Comparison of ENCODE assay signal across 25 cellular contexts in the genomic region with DNA sequence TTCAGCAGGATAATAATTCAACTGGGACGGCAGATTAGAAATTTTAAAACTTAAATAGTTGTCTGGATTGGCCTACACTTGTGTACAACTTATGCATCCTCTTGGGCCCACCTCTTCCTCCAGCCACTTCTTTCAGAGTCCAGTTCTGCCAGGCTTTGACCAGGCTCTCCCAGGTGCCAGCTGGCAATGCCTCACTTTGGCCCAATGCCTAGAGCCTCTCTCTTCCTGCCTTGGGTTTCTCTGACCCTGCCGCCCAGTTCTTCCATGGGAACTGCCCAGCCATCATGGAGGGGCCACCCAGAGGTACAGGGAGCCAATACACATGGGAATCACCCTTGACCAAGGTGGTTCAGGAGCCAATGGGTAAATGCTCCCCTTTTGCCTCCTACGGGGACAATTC.
DNase-seq lines count a peak whose midpoint lies in the region; ATAC-seq and TF ChIP-seq lines count a peak whose summit lies in the region.
"Had no signal": no experiment of that assay in that cellular context is flagged by ENCODE, and none has a peak within 500 bp of the region (broad histone marks: within the 10 kb centered on the region; RNA-seq: fewer than 3 reads in every experiment).

No MANE protein-coding gene starts in this region.

- H3K79me2 ChIP-seq in PC-3 (ENCODE audit: low read length) = no peaks in the 10 kb centered on the region

- no peak overlapping the region for H2AFZ ChIP-seq in PC-3 (ENCODE audit: low read length)

- H3K9me2 ChIP-seq in PC-3 (replicated peaks; ENCODE audit: low read length) = no peaks in the 10 kb centered on the region

- TF ChIP-seq CTCF in LNCaP clone FGC (IDR thresholded peaks at IDR 0.05; ENCODE audit: control insufficient read depth, extremely low read depth, insufficient read depth) (no peak), PC-3 (conservative IDR thresholded peaks at IDR 0.05; ENCODE audit: low read depth, low read length) (no peak), thoracic aorta (IDR thresholded peaks at IDR 0.05) (no peak)

- CTCF ChIA-PET in PC-3 (lab: Charles Lee) = no interaction called here

- H3K4me3 ChIP-seq in LNCaP clone FGC (ENCODE audit: low read depth, low read length) (no peak overlapping the region), PC-3 (ENCODE audit: low read length) (no peak overlapping the region), right cardiac atrium (ENCODE audit: low read length) (no peak overlapping the region), thoracic aorta (no peak overlapping the region)
- H3K4me3 ChIP-seq in effector memory CD4-positive, alpha-beta T cell (ENCODE audit: insufficient read depth, low read depth, low read length, poor library complexity, severe bottlenecking) = no peak overlapping the region
- H3K4me3 ChIP-seq: cardiac muscle cell, dorsolateral prefrontal cortex, HAP-1, lung, sigmoid colon, tibial nerve had no signal

- no peak overlapping the region for H3K4me2 ChIP-seq in PC-3 (ENCODE audit: low read length)

- H3K4me1 ChIP-seq in PC-3 (ENCODE audit: insufficient read depth, low read length) = peaks cover 40% of the 10 kb centered on the region
- peaks cover 5% of the 10 kb centered on the region for H3K4me1 ChIP-seq in right cardiac atrium (ENCODE audit: control insufficient read depth, insufficient read depth, low read length)
- H3K4me1 ChIP-seq in thoracic aorta (ENCODE audit: control insufficient read depth in 1 of 2, low read depth in 2 of 2) = peaks cover 25 to 42% of the 10 kb centered on the region in 2 donors
- H3K4me1 ChIP-seq in effector memory CD4-positive, alpha-beta T cell (ENCODE audit: control insufficient read depth, insufficient read depth, low read length, poor library complexity, severe bottlenecking) = no peaks in the 10 kb centered on the region

- 49% methylated on average over 3 of the region's 3 CpGs for WGBS in right cardiac atrium

- H3F3A ChIP-seq in PC-3 (ENCODE audit: low read length, unreplicated experiment) = no peaks in the 10 kb centered on the region

- H3K36me3 ChIP-seq in PC-3 (ENCODE audit: low read depth, low read length) (no peaks in the 10 kb centered on the region), thoracic aorta (no peaks in the 10 kb centered on the region)
- H3K36me3 ChIP-seq in effector memory CD4-positive, alpha-beta T cell (ENCODE audit: control insufficient read depth, insufficient read depth, low read length) = no peaks in the 10 kb centered on the region
- H3K36me3 ChIP-seq: cardiac muscle cell, HAP-1, sigmoid colon, tibial nerve had no signal

- POLR2A ChIA-PET in PC-3 (lab: Charles Lee; ENCODE audit: unreplicated experiment) = no interaction called here

- DNase-seq in LNCaP clone FGC (ENCODE audit: low read depth) = peak; percentile 40
- peak; percentile 39 for DNase-seq in PC-3
- peak in 2 of 3 donors; percentile 59 to 77 for DNase-seq in right cardiac atrium
- DNase-seq in thoracic aorta (ENCODE audit: low spot score) = no peak
- DNase-seq in NCI-H2081 (lab: John Stamatoyannopoulos, UW) = no peak
- no peak for DNase-seq in effector memory CD4-positive, alpha-beta T cell
- DNase-seq in activated naive CD4-positive, alpha-beta T cell treated with anti-CD3 and anti-CD28 coated beads, Interleukin-2, amount 50 U/mL, for 16 hours = no peak
- DNase-seq: activated CD4-positive, alpha-beta T cell treated with anti-CD3 and anti-CD28 coated beads, Interleukin-2, amount 50 U/mL, for 4 hours; activated gamma-delta T cell; hippocampal formation; Karpas-422; NCI-H1417; NCI-H2171; NCI-H526 treated with DMSO at 0.1 percent for 48 hours; occipital lobe; OCI-M1; SIG-M5; sigmoid colon had no signal

- no peak overlapping the region for H3K9ac ChIP-seq in PC-3 (ENCODE audit: low read length)

- no peaks in the 10 kb centered on the region for H3K9me3 ChIP-seq in PC-3 (ENCODE audit: low read length)
- no peaks in the 10 kb centered on the region for H3K9me3 ChIP-seq in right cardiac atrium (ENCODE audit: control insufficient read depth, low read length)
- no peaks in the 10 kb centered on the region for H3K9me3 ChIP-seq in thoracic aorta
- no peaks in the 10 kb centered on the region for H3K9me3 ChIP-seq in effector memory CD4-positive, alpha-beta T cell (ENCODE audit: control insufficient read depth, low read length)
- H3K9me3 ChIP-seq: HAP-1, sigmoid colon, tibial nerve had no signal

- H3K27ac ChIP-seq in PC-3 (ENCODE audit: low read length) = no peak overlapping the region
- peak overlapping the region; percentile 23 for H3K27ac ChIP-seq in right cardiac atrium (ENCODE audit: low read length)
- H3K27ac ChIP-seq in thoracic aorta = peak overlapping the region; percentile 39 to 49
- H3K27ac ChIP-seq in effector memory CD4-positive, alpha-beta T cell (ENCODE audit: insufficient read depth, low read length, poor library complexity, severe bottlenecking) = no peak overlapping the region
- H3K27ac ChIP-seq: cardiac muscle cell, dorsolateral prefrontal cortex, epithelial cell of prostate, sigmoid colon, tibial nerve had no signal

- no peak for ATAC-seq in PC-3
- ATAC-seq in right cardiac atrium = no peak
- ATAC-seq in thoracic aorta (ENCODE audit: insufficient number of reproducible peaks, low FRiP score, low read depth) = no peak
- ATAC-seq: stimulated activated memory B cell treated with anti-CD40 and anti-IgM and Interleukin-4, amounts not matched to agents 10 μg/mL and 1 μg/mL and 100 μg/mL, for 72 hours had no signal

- no TSS peak for BruUV-seq in PC-3 (replicated peaks; lab: Mats Ljungman, UMichigan)

- intact Hi-C loops in PC-3 (cut with micrococcal nuclease) (no loop called here), right cardiac atrium (cut with DNase I) (loop anchor here in 1 of 4 donors (10.0 kb wide), 1 partner anchor 61 kb away; no protein-coding TSS in a partner anchor)

- H3K27me3 ChIP-seq in PC-3 (ENCODE audit: low read length) (no peaks in the 10 kb centered on the region), right cardiac atrium (ENCODE audit: control insufficient read depth, insufficient read depth) (no peaks in the 10 kb centered on the region), thoracic aorta (replicated peaks; ENCODE audit: insufficient read depth) (no peaks in the 10 kb centered on the region)
- H3K27me3 ChIP-seq in effector memory CD4-positive, alpha-beta T cell (replicated peaks; ENCODE audit: control insufficient read depth, insufficient read depth, low read length, poor library complexity, severe bottlenecking) = no peaks in the 10 kb centered on the region
- H3K27me3 ChIP-seq: cardiac muscle cell, sigmoid colon, tibial nerve had no signal

- no peaks in the 10 kb centered on the region for H4K20me1 ChIP-seq in PC-3 (ENCODE audit: low read length)

Comparison
In these comparisons a context has a peak if more than half of its experiments do, and no peak if none do; other contexts are left out.
1. DNase-seq: peak in LNCaP clone FGC (single experiment), PC-3 (single experiment) and right cardiac atrium (2 of 3); none in thoracic aorta (single experiment), NCI-H2081 (0 of 2), effector memory CD4-positive, alpha-beta T cell (0 of 3) and activated naive CD4-positive, alpha-beta T cell treated with anti-CD3 and anti-CD28 coated beads, Interleukin-2, amount 50 U/mL, for 16 hours (single experiment).
2. H3K27ac ChIP-seq: peak in right cardiac atrium (single experiment) and thoracic aorta (2 of 2); none in PC-3 (single experiment) and effector memory CD4-positive, alpha-beta T cell (single experiment).